In the genomic region with DNA sequence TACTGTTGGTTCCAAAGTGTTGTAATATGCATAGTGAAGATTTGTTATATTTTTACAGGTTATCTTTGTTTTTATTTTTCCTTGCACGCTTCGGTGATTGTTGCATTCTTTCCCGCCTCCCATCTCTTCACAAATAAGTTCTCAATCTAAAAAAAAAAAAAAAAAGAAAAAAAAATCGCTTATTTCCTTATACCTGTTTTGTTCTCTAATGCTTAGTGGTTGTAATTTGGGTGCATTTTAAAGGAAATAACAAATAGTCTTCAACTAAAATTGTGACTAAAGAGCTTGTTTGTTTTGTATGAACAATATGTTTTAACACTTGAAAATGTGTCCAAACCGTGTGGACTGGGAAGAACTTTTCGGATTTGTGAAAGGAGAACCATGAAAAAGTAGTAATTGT, we compare ENCODE assay signal across 8 cellular contexts. TPM values are rescaled to one million over a fixed set of nuclear protein-coding genes. Genes with fewer than 3 reads are reported as not detected.
DNase-seq lines count a peak whose midpoint lies in the region; ATAC-seq lines count a peak whose summit lies in the region.

No MANE protein-coding gene starts in this region.

- POLR2A ChIA-PET in activated CD4-positive, alpha-beta memory T cell treated with anti-CD3 and anti-CD28 coated beads, Interleukin-2, amount 10 ng/mL, durations not matched to agents 7 days and 5 days (lab: Charles Lee) = interaction anchor here (0.9 to 4.1 kb wide), 7 partner anchors 9 to 1538 kb away, joined by 3 to 36 read pairs (median 15); a partner anchor contains a TSS

- H3K4me3 ChIP-seq in HUES48 (ENCODE audit: low read depth, low read length) (peak overlapping the region; percentile 93), iPS DF 6.9 (ENCODE audit: low read length) (peak overlapping the region; percentile 95; the same call in 1 of the 2 replicates)

- H3K27ac ChIP-seq in HUES48 (ENCODE audit: low read depth, low read length) (peak overlapping the region; percentile 99), iPS DF 6.9 (ENCODE audit: low read length) (no peak overlapping the region)

- H3K9me3 ChIP-seq in HUES48 (ENCODE audit: control insufficient read depth, insufficient read depth, low read length) = no peaks in the 10 kb centered on the region
- no peaks in the 10 kb centered on the region for H3K9me3 ChIP-seq in iPS DF 6.9 (ENCODE audit: control insufficient read depth, insufficient read depth, low read length)

- peak overlapping the region; percentile 92 for H3K9ac ChIP-seq in HUES48 (ENCODE audit: low read depth, low read length)

- DNase-seq in activated CD4-positive, alpha-beta memory T cell treated with anti-CD3 and anti-CD28 coated beads, Interleukin-2, amount 10 ng/mL, durations not matched to agents 7 days and 5 days = no peak
- DNase-seq in iPS DF 6.9 (ENCODE audit: low read depth, low spot score) (no peak), NCI-H345 treated with DMSO at 0.1 percent for 48 hours (lab: John Stamatoyannopoulos, UW; ENCODE audit: unreplicated experiment) (no peak), GF-D8 (lab: John Stamatoyannopoulos, UW) (no peak), kidney tubule cell (ENCODE audit: low spot score) (no peak)
- no peak for DNase-seq in stimulated activated effector memory CD8-positive, alpha-beta T cell treated with anti-CD3 and anti-CD28 coated beads, Interleukin-12 subunit alpha, Interleukin-12 subunit beta, amount 100 ng/mL, for 72 hours (ENCODE audit: low spot score in 2 of 2)

- CTCF ChIA-PET in activated CD4-positive, alpha-beta memory T cell treated with anti-CD3 and anti-CD28 coated beads, Interleukin-2, amount 10 ng/mL, durations not matched to agents 7 days and 5 days (lab: Charles Lee) = interaction anchor here (1.0 kb wide), 1 partner anchor 849 kb away, joined by 4 read pairs; no protein-coding TSS in a partner anchor

- H3K9me3 Mint-ChIP-seq in activated CD4-positive, alpha-beta memory T cell treated with anti-CD3 and anti-CD28 coated beads, Interleukin-2, amount 10 ng/mL, durations not matched to agents 7 days and 5 days = no peaks in the 10 kb centered on the region
- no peaks in the 10 kb centered on the region for H3K9me3 Mint-ChIP-seq in stimulated activated effector memory CD8-positive, alpha-beta T cell treated with anti-CD3 and anti-CD28 coated beads, Interleukin-12 subunit alpha, Interleukin-12 subunit beta, amount 100 ng/mL, for 72 hours

- peaks cover 60% of the 10 kb centered on the region for H3K4me1 Mint-ChIP-seq in activated CD4-positive, alpha-beta memory T cell treated with anti-CD3 and anti-CD28 coated beads, Interleukin-2, amount 10 ng/mL, durations not matched to agents 7 days and 5 days
- H3K4me1 Mint-ChIP-seq in stimulated activated effector memory CD8-positive, alpha-beta T cell treated with anti-CD3 and anti-CD28 coated beads, Interleukin-12 subunit alpha, Interleukin-12 subunit beta, amount 100 ng/mL, for 72 hours = peaks cover 33% of the 10 kb centered on the region

- no peaks in the 10 kb centered on the region for H3K27me3 Mint-ChIP-seq in activated CD4-positive, alpha-beta memory T cell treated with anti-CD3 and anti-CD28 coated beads, Interleukin-2, amount 10 ng/mL, durations not matched to agents 7 days and 5 days

- H3K36me3 ChIP-seq in HUES48 (ENCODE audit: control insufficient read depth, insufficient read depth, low read length) (peaks cover 9% of the 10 kb centered on the region), iPS DF 6.9 (ENCODE audit: control insufficient read depth, insufficient read depth, low read length) (no peaks in the 10 kb centered on the region)

- no CpG with 5 or more reads among the region's 6 CpGs for WGBS in iPS DF 6.9 (ENCODE audit: insufficient coverage, insufficient read length)

- peaks cover 30% of the 10 kb centered on the region for H3K4me1 ChIP-seq in HUES48 (ENCODE audit: control insufficient read depth, insufficient read depth, low read length)
- H3K4me1 ChIP-seq in iPS DF 6.9 (ENCODE audit: control insufficient read depth, insufficient read depth, low read length) = peaks cover 1% of the 10 kb centered on the region; the same call in 1 of the 2 replicates

- no peak for ATAC-seq in stimulated activated effector memory CD8-positive, alpha-beta T cell treated with anti-CD3 and anti-CD28 coated beads, Interleukin-12 subunit alpha, Interleukin-12 subunit beta, amount 100 ng/mL, for 72 hours
- ATAC-seq in GM18498 (IDR thresholded peaks at IDR 0.05; ENCODE audit: unreplicated experiment) = no peak

- H3K36me3 Mint-ChIP-seq in activated CD4-positive, alpha-beta memory T cell treated with anti-CD3 and anti-CD28 coated beads, Interleukin-2, amount 10 ng/mL, durations not matched to agents 7 days and 5 days (ENCODE audit: low read depth) = peaks cover 23% of the 10 kb centered on the region
- H3K36me3 Mint-ChIP-seq in stimulated activated effector memory CD8-positive, alpha-beta T cell treated with anti-CD3 and anti-CD28 coated beads, Interleukin-12 subunit alpha, Interleukin-12 subunit beta, amount 100 ng/mL, for 72 hours = peaks cover 45% of the 10 kb centered on the region

- peak overlapping the region; percentile 94 for H3K4me3 Mint-ChIP-seq in activated CD4-positive, alpha-beta memory T cell treated with anti-CD3 and anti-CD28 coated beads, Interleukin-2, amount 10 ng/mL, durations not matched to agents 7 days and 5 days
- peak overlapping the region; percentile 97 for H3K4me3 Mint-ChIP-seq in stimulated activated effector memory CD8-positive, alpha-beta T cell treated with anti-CD3 and anti-CD28 coated beads, Interleukin-12 subunit alpha, Interleukin-12 subunit beta, amount 100 ng/mL, for 72 hours

- peak overlapping the region; percentile 92 for H3K27ac Mint-ChIP-seq in activated CD4-positive, alpha-beta memory T cell treated with anti-CD3 and anti-CD28 coated beads, Interleukin-2, amount 10 ng/mL, durations not matched to agents 7 days and 5 days
- peak overlapping the region; percentile 98 for H3K27ac Mint-ChIP-seq in stimulated activated effector memory CD8-positive, alpha-beta T cell treated with anti-CD3 and anti-CD28 coated beads, Interleukin-12 subunit alpha, Interleukin-12 subunit beta, amount 100 ng/mL, for 72 hours

- H3K27me3 ChIP-seq in HUES48 (ENCODE audit: control insufficient read depth, insufficient read depth, low read length) = no peaks in the 10 kb centered on the region
- H3K27me3 ChIP-seq in iPS DF 6.9 (ENCODE audit: control insufficient read depth, insufficient read depth, low read length) = no peaks in the 10 kb centered on the region

RNA-seq across cellular contexts. Expression of a gene that starts 1.5 kb away (rescaled TPM):
- total RNA-seq in activated CD4-positive, alpha-beta memory T cell treated with anti-CD3 and anti-CD28 coated beads, Interleukin-2, amount 10 ng/mL, durations not matched to agents 7 days and 5 days = 100 to 1,000 TPM; 147 to 150 TPM
